19 cellular contexts compared by ENCODE assay signal in the genomic region with DNA sequence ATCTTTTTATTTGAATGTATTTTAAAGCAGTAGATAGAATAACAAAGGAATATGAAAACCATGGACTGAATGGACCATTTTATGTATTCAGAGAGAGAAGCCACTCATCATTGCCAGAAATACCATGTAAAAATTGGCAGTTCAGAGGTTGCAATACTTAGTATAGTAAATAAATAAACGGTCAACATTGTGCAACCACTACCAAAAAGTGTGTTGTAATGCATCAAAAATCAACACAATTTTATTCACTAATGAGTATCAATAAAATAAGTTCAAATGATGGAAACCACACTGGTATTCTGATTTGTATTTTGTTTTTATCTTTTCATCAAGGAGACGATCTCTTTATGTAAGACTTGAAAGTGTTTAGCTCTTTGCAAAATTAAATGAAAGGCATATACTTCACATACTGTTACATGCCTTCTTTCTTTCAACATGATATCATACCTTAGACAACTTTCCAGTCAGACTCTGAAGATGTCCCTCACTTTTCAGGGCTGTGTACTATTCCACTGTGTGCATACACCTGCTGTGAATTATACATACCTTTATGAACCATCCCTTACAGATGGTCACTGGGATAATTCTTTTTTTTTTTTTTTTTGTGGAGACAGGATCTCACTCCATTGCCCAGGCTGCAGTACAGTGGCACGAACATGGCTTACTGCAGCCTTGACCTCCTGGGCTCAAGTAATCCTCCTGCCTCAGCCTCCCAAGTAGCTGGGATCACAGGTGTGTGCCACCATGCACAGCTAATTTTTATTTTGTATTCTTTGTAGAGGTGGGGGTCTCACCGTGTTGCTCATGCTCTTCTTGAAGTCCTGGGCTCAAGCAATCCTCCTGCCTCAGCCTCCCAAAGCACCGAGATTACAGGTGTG. TPM values are rescaled to one million over a fixed set of nuclear protein-coding genes. Genes with fewer than 3 reads are reported as not detected.
A peak's percentile ranks its signal among the peaks of the same experiment; 100 is the strongest.
DNase-seq lines count a peak whose midpoint lies in the region; ATAC-seq, FAIRE-seq and TF ChIP-seq lines count a peak whose summit lies in the region.
"Had no signal": no experiment of that assay in that cellular context is flagged by ENCODE, and none has a peak within 500 bp of the region (broad histone marks: within the 10 kb centered on the region; RNA-seq: fewer than 3 reads in every experiment).

No MANE protein-coding gene starts in this region.

- no peak for TF ChIP-seq CTCF in D721Med (IDR thresholded peaks at IDR 0.05; ENCODE audit: insufficient read depth, missing control alignments)
- TF ChIP-seq CTCF in OCI-LY1 (IDR thresholded peaks at IDR 0.05; ENCODE audit: low read length): no peak
- no peak for TF ChIP-seq CTCF in gastrocnemius medialis (IDR thresholded peaks at IDR 0.05 in 4 of 5, conservative IDR thresholded peaks at IDR 0.05 in 1 of 5)

- H3K36me3 ChIP-seq in OCI-LY1 (ENCODE audit: insufficient read depth, low read length): peaks cover 56% of the 10 kb centered on the region
- peaks cover 0 to 15% of the 10 kb centered on the region in 2 donors for H3K36me3 ChIP-seq in gastrocnemius medialis

- H3K79me2 ChIP-seq in OCI-LY1 (ENCODE audit: insufficient read depth, low read length): no peaks in the 10 kb centered on the region

- no peak for DNase-seq in D721Med (ENCODE audit: insufficient read length, low spot score)
- peak; percentile 41 for DNase-seq in fibroblast of gingiva (ENCODE audit: low read depth)
- no peak for DNase-seq in gastrocnemius medialis
- no peak for DNase-seq in stimulated activated naive CD8-positive, alpha-beta T cell treated with anti-CD3 and anti-CD28 coated beads, Interleukin-15, Interleukin-2, amounts not matched to agents 100 U/mL and 50 U/mL, for 24 hours
- no peak for DNase-seq in activated CD8-positive, alpha-beta memory T cell treated with anti-CD3 and anti-CD28 coated beads, Interleukin-2, amount 10 ng/mL, durations not matched to agents 7 days and 5 days
- DNase-seq in pons (ENCODE audit: low spot score): no peak
- DNase-seq: CD8-positive, alpha-beta memory T cell; GM23248; Karpas-422; NCI-H1048; NCI-H1436; PC-9 had no signal

- peaks cover 6% of the 10 kb centered on the region for H3K36me3 Mint-ChIP-seq in activated CD8-positive, alpha-beta memory T cell treated with anti-CD3 and anti-CD28 coated beads, Interleukin-2, amount 10 ng/mL, durations not matched to agents 7 days and 5 days

- H3K9me2 ChIP-seq in OCI-LY1 (ENCODE audit: low read depth, low read length): no peaks in the 10 kb centered on the region

- no peak overlapping the region for H3K9ac ChIP-seq in OCI-LY1 (ENCODE audit: low read length)
- H3K9ac ChIP-seq: BLaER1, GM23248 had no signal

- intact Hi-C loops in gastrocnemius medialis (cut with DNase I; ENCODE audit: low total_unique reads): loop anchor here (10.0 kb wide), 2 partner anchors 211 to 519 kb away; no protein-coding TSS in a partner anchor

- no peak for ATAC-seq in gastrocnemius medialis
- no peak for ATAC-seq in stimulated activated naive CD8-positive, alpha-beta T cell treated with anti-CD3 and anti-CD28 coated beads, Interleukin-15, Interleukin-2, amounts not matched to agents 100 U/mL and 50 U/mL, for 24 hours
- ATAC-seq in activated CD8-positive, alpha-beta memory T cell treated with anti-CD3 and anti-CD28 coated beads, Interleukin-2, amount 10 ng/mL, durations not matched to agents 7 days and 5 days: no peak

- H3K27ac ChIP-seq in OCI-LY1 (ENCODE audit: low read depth, low read length, poor library complexity, severe bottlenecking) (peak overlapping the region; percentile 37), gastrocnemius medialis (peak overlapping the region; percentile 82 to 93 (median 86))
- H3K27ac ChIP-seq: BLaER1, GM23248, PC-9, RWPE1 had no signal

- in situ Hi-C loops in gastrocnemius medialis (cut with MboI; ENCODE audit: low sequenced_read_pairs in 4 of 4): loop anchor here (5.0 to 25.0 kb wide), 5 partner anchors 217 to 337 kb away; no protein-coding TSS in a partner anchor

- CTCF ChIA-PET in activated CD8-positive, alpha-beta memory T cell treated with anti-CD3 and anti-CD28 coated beads, Interleukin-2, amount 10 ng/mL, durations not matched to agents 7 days and 5 days (lab: Charles Lee): no interaction called here

- H3K9me3 Mint-ChIP-seq in activated CD8-positive, alpha-beta memory T cell treated with anti-CD3 and anti-CD28 coated beads, Interleukin-2, amount 10 ng/mL, durations not matched to agents 7 days and 5 days (ENCODE audit: low read depth): no peaks in the 10 kb centered on the region
- H3K9me3 Mint-ChIP-seq: CD8-positive, alpha-beta memory T cell had no signal

- H3K27me3 ChIP-seq in OCI-LY1 (ENCODE audit: insufficient read depth, low read length) (no peaks in the 10 kb centered on the region), gastrocnemius medialis (no peaks in the 10 kb centered on the region)
- H3K27me3 ChIP-seq: BLaER1 had no signal

- no peak for TF ChIP-seq POLR2A in gastrocnemius medialis (IDR thresholded peaks at IDR 0.05)

- no peak overlapping the region for H3K4me2 ChIP-seq in OCI-LY1 (ENCODE audit: low read length)
- H3K4me2 ChIP-seq: BLaER1, PC-9 had no signal

- H3K27me3 Mint-ChIP-seq in activated CD8-positive, alpha-beta memory T cell treated with anti-CD3 and anti-CD28 coated beads, Interleukin-2, amount 10 ng/mL, durations not matched to agents 7 days and 5 days: peaks cover 8% of the 10 kb centered on the region

- FAIRE-seq in D721Med (lab: Jason Lieb, UNC): peak; percentile 25
- FAIRE-seq: GM12891 had no signal

- H3K4me1 Mint-ChIP-seq in activated CD8-positive, alpha-beta memory T cell treated with anti-CD3 and anti-CD28 coated beads, Interleukin-2, amount 10 ng/mL, durations not matched to agents 7 days and 5 days: peaks cover 13% of the 10 kb centered on the region

- no peaks in the 10 kb centered on the region; the same call in 1 of the 2 replicates for H3F3A ChIP-seq in OCI-LY1 (ENCODE audit: insufficient read depth, low read length)

- no peak overlapping the region for H3K27ac Mint-ChIP-seq in activated CD8-positive, alpha-beta memory T cell treated with anti-CD3 and anti-CD28 coated beads, Interleukin-2, amount 10 ng/mL, durations not matched to agents 7 days and 5 days

- H3K4me1 ChIP-seq in OCI-LY1 (ENCODE audit: insufficient read depth, low read length, severe bottlenecking): peaks cover 6% of the 10 kb centered on the region
- H3K4me1 ChIP-seq in gastrocnemius medialis: peaks cover 29 to 35% of the 10 kb centered on the region in 2 donors
- H3K4me1 ChIP-seq: BLaER1, HAP-1 had no signal

- no peak overlapping the region for H3K4me3 ChIP-seq in OCI-LY1 (ENCODE audit: low read depth, low read length, poor library complexity, severe bottlenecking)
- peak overlapping the region in 1 of 4 donors; percentile 15 for H3K4me3 ChIP-seq in gastrocnemius medialis
- H3K4me3 ChIP-seq: BLaER1, GM23248, HAP-1, PC-9 had no signal

- H3K4me3 Mint-ChIP-seq in activated CD8-positive, alpha-beta memory T cell treated with anti-CD3 and anti-CD28 coated beads, Interleukin-2, amount 10 ng/mL, durations not matched to agents 7 days and 5 days: no peak overlapping the region
- H3K4me3 Mint-ChIP-seq: CD8-positive, alpha-beta memory T cell had no signal

- H4K20me1 ChIP-seq in OCI-LY1 (ENCODE audit: insufficient read depth, low read length): no peaks in the 10 kb centered on the region

- no peak overlapping the region for H2AFZ ChIP-seq in OCI-LY1 (ENCODE audit: low read length)
- H2AFZ ChIP-seq: GM23248, PC-9 had no signal

- no peaks in the 10 kb centered on the region for H3K9me3 ChIP-seq in OCI-LY1 (ENCODE audit: low read length)
- H3K9me3 ChIP-seq in gastrocnemius medialis: no peaks in the 10 kb centered on the region
- H3K9me3 ChIP-seq: BLaER1, HAP-1 had no signal

RNA-seq across cellular contexts. Expression of a gene that starts 40.3 kb away (rescaled TPM):
- total RNA-seq in gastrocnemius medialis: 1 to 10 TPM in 1 of 4 donors, not detected in 3; 1.1 TPM
- not detected for total RNA-seq in activated CD8-positive, alpha-beta memory T cell treated with anti-CD3 and anti-CD28 coated beads, Interleukin-2, amount 10 ng/mL, durations not matched to agents 7 days and 5 days
- total RNA-seq: CD8-positive, alpha-beta memory T cell; HT-29; MCF 10A had no signal
